ENCODE assay signal across 21 cellular contexts in the genomic region with DNA sequence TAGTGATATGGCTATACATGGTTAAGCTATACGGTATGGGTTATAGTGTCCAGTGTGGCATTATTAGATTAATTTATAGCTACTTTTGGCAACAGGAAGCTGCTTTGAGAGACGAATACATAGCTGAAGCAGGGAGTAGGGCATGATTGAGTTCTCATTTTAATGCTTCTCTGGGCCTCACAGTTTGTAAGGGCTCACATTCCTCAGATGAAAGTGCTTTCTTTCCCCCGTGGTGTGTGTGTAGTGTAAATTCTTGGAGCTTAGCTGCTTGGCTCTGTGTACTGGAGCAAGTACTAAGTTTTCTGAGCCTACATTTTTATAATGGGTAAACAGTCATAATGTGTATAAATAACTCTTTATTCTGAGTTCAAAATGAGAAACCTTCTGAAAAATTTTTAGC.
DNase-seq lines count a peak whose midpoint lies in the region; ATAC-seq and TF ChIP-seq lines count a peak whose summit lies in the region.
"Had no signal": no experiment of that assay in that cellular context is flagged by ENCODE, and none has a peak within 500 bp of the region (broad histone marks: within the 10 kb centered on the region; RNA-seq: fewer than 3 reads in every experiment).

No MANE protein-coding gene starts in this region.

- TF ChIP-seq EP300 in upper lobe of left lung (IDR thresholded peaks at IDR 0.05) = no peak

- no peaks in the 10 kb centered on the region for H3F3A ChIP-seq in neural progenitor cell (ENCODE audit: low read depth)

- H3K36me3 ChIP-seq in cardiac muscle cell (no peaks in the 10 kb centered on the region), neural progenitor cell (no peaks in the 10 kb centered on the region), upper lobe of left lung (no peaks in the 10 kb centered on the region)
- H3K36me3 ChIP-seq: BLaER1 treated with 17β-estradiol and CSF1 and Interleukin-3, amounts not matched to agents 10 nM and 100 nM; esophagus squamous epithelium had no signal

- peaks cover 19% of the 10 kb centered on the region for H3K4me1 Mint-ChIP-seq in neural progenitor cell
- no peaks in the 10 kb centered on the region for H3K4me1 Mint-ChIP-seq in activated T-helper 17 cell treated with anti-CD3 and anti-CD28 coated beads, Interleukin-2, amount 50 U/mL, for 72 hours

- intact Hi-C loops in cardiac septum (cut with DNase I) = loop anchor here (1.0 kb wide), 1 partner anchor 10 kb away; no protein-coding TSS in a partner anchor

- no peak overlapping the region for H2AFZ ChIP-seq in neural progenitor cell (replicated peaks)

- H3K36me3 Mint-ChIP-seq in neural progenitor cell = peaks cover 4% of the 10 kb centered on the region
- no peaks in the 10 kb centered on the region for H3K36me3 Mint-ChIP-seq in activated T-helper 17 cell treated with anti-CD3 and anti-CD28 coated beads, Interleukin-2, amount 50 U/mL, for 72 hours (ENCODE audit: low read depth)

- peaks cover 4% of the 10 kb centered on the region for H3K9me3 Mint-ChIP-seq in neural progenitor cell
- H3K9me3 Mint-ChIP-seq in activated T-helper 17 cell treated with anti-CD3 and anti-CD28 coated beads, Interleukin-2, amount 50 U/mL, for 72 hours = peaks cover 5% of the 10 kb centered on the region

- TF ChIP-seq CTCF in cardiac muscle cell (IDR thresholded peaks at IDR 0.05; ENCODE audit: low read depth, low read length) (no peak), fibroblast of the aortic adventitia (IDR thresholded peaks at IDR 0.05; ENCODE audit: insufficient read depth, low read length) (no peak), neural progenitor cell (IDR thresholded peaks at IDR 0.05) (no peak), upper lobe of left lung (IDR thresholded peaks at IDR 0.05) (no peak)

- H3K27ac ChIP-seq in cardiac muscle cell (peak overlapping the region; percentile 48), neural progenitor cell (no peak overlapping the region), upper lobe of left lung (peak overlapping the region in 3 of 4 donors; percentile 3 to 57 (median 16))
- H3K27ac ChIP-seq: BLaER1 treated with 17β-estradiol and CSF1 and Interleukin-3, amounts not matched to agents 10 nM and 100 nM had no signal

- no peaks in the 10 kb centered on the region for H4K20me1 ChIP-seq in neural progenitor cell (ENCODE audit: low read depth)
- H4K20me1 ChIP-seq: BLaER1 treated with 17β-estradiol and CSF1 and Interleukin-3, amounts not matched to agents 10 nM and 100 nM had no signal

- no peak for TF ChIP-seq POLR2A in upper lobe of left lung (IDR thresholded peaks at IDR 0.05)

- DNase-seq in cardiac muscle cell (ENCODE audit: low read depth in 1 of 2, low spot score in 1 of 2) (peak in 1 of 2 donors; percentile 56), cardiac septum (ENCODE audit: low spot score) (no peak), fibroblast of the aortic adventitia (ENCODE audit: low read depth) (peak; percentile 31), neural progenitor cell (ENCODE audit: low spot score) (peak; percentile 43), upper lobe of left lung (no peak)
- DNase-seq: 8988T; activated CD8-positive, alpha-beta T cell treated with anti-CD3 and anti-CD28 coated beads, Interleukin-2, amount 10 ng/mL, durations not matched to agents 7 days and 5 days; activated T-cell treated with anti-CD3 and anti-CD28 coated beads, Interleukin-2, amount 50 U/mL, for 48 hours; esophagus squamous epithelium; head of caudate nucleus; kidney; mucosa of descending colon; occipital lobe; SHP77 treated with DMSO at 0.1 percent for 48 hours; stimulated activated CD4-positive, alpha-beta T cell treated with anti-CD3 and anti-CD28 coated beads, Interleukin-4, amount 100 ng/mL, for 24 hours; T-helper 2 cell had no signal

- H3K4me1 ChIP-seq in cardiac muscle cell (ENCODE audit: low read depth) (peaks cover 13% of the 10 kb centered on the region), neural progenitor cell (peaks cover 12% of the 10 kb centered on the region), upper lobe of left lung (peaks cover 26 to 39% (median 33%) of the 10 kb centered on the region in 4 donors)
- H3K4me1 ChIP-seq: BLaER1 treated with 17β-estradiol and CSF1 and Interleukin-3, amounts not matched to agents 10 nM and 100 nM had no signal

- no peak overlapping the region for H3K4me3 Mint-ChIP-seq in neural progenitor cell
- no peak overlapping the region for H3K4me3 Mint-ChIP-seq in activated T-helper 17 cell treated with anti-CD3 and anti-CD28 coated beads, Interleukin-2, amount 50 U/mL, for 72 hours
- H3K4me3 Mint-ChIP-seq: activated CD8-positive, alpha-beta T cell treated with anti-CD3 and anti-CD28 coated beads, Interleukin-2, amount 10 ng/mL, durations not matched to agents 7 days and 5 days had no signal

- no peaks in the 10 kb centered on the region for H3K79me2 ChIP-seq in neural progenitor cell (ENCODE audit: low read depth)

- no peaks in the 10 kb centered on the region for H3K9me3 ChIP-seq in cardiac muscle cell (ENCODE audit: low read depth)
- H3K9me3 ChIP-seq in neural progenitor cell (ENCODE audit: low read depth) = peaks cover 3% of the 10 kb centered on the region
- H3K9me3 ChIP-seq in upper lobe of left lung = no peaks in the 10 kb centered on the region
- H3K9me3 ChIP-seq: esophagus squamous epithelium, mucosa of descending colon had no signal

- H3K4me2 ChIP-seq in neural progenitor cell = no peak overlapping the region
- H3K4me2 ChIP-seq: BLaER1 treated with 17β-estradiol and CSF1 and Interleukin-3, amounts not matched to agents 10 nM and 100 nM had no signal

- no peaks in the 10 kb centered on the region for H3K27me3 Mint-ChIP-seq in neural progenitor cell (ENCODE audit: insufficient read depth, low read depth)
- H3K27me3 Mint-ChIP-seq in activated T-helper 17 cell treated with anti-CD3 and anti-CD28 coated beads, Interleukin-2, amount 50 U/mL, for 72 hours = no peaks in the 10 kb centered on the region

- H3K27me3 ChIP-seq in cardiac muscle cell = no peaks in the 10 kb centered on the region
- H3K27me3 ChIP-seq in neural progenitor cell = no peaks in the 10 kb centered on the region
- H3K27me3 ChIP-seq in upper lobe of left lung = no peaks in the 10 kb centered on the region
- H3K27me3 ChIP-seq: BLaER1 treated with 17β-estradiol and CSF1 and Interleukin-3, amounts not matched to agents 10 nM and 100 nM; esophagus squamous epithelium had no signal

- no peak overlapping the region for H3K9ac ChIP-seq in neural progenitor cell
- H3K9ac ChIP-seq: BLaER1 treated with 17β-estradiol and CSF1 and Interleukin-3, amounts not matched to agents 10 nM and 100 nM had no signal

- H3K4me3 ChIP-seq in cardiac muscle cell (no peak overlapping the region), fibroblast of the aortic adventitia (ENCODE audit: low read depth, low read length) (no peak overlapping the region), neural progenitor cell (no peak overlapping the region), upper lobe of left lung (no peak overlapping the region)
- H3K4me3 ChIP-seq: BLaER1 treated with 17β-estradiol and CSF1 and Interleukin-3, amounts not matched to agents 10 nM and 100 nM; esophagus squamous epithelium; mucosa of descending colon had no signal

- WGBS in upper lobe of left lung, 2 donors = 35 to 36% methylated on average over 3 of the region's 3 CpGs

- ATAC-seq in upper lobe of left lung (ENCODE audit: low FRiP score in 2 of 2) (peak in 1 of 2 donors; percentile 67), HG02610 (IDR thresholded peaks at IDR 0.05; ENCODE audit: unreplicated experiment) (no peak), GM19351 (IDR thresholded peaks at IDR 0.05; ENCODE audit: unreplicated experiment) (no peak)
- no peak for ATAC-seq in activated T-helper 17 cell treated with anti-CD3 and anti-CD28 coated beads, Interleukin-2, amount 50 U/mL, for 72 hours (replicated peaks)
- ATAC-seq: activated CD8-positive, alpha-beta T cell treated with anti-CD3 and anti-CD28 coated beads, Interleukin-2, amount 10 ng/mL, durations not matched to agents 7 days and 5 days; activated naive CD4-positive, alpha-beta T cell treated with anti-CD3 and anti-CD28 coated beads, Interleukin-2, amount 50 U/mL, for 72 hours; mucosa of descending colon had no signal

- peak overlapping the region; percentile 81 for H3K27ac Mint-ChIP-seq in neural progenitor cell
- no peak overlapping the region for H3K27ac Mint-ChIP-seq in activated T-helper 17 cell treated with anti-CD3 and anti-CD28 coated beads, Interleukin-2, amount 50 U/mL, for 72 hours
- H3K27ac Mint-ChIP-seq: activated CD8-positive, alpha-beta T cell treated with anti-CD3 and anti-CD28 coated beads, Interleukin-2, amount 10 ng/mL, durations not matched to agents 7 days and 5 days; activated naive CD4-positive, alpha-beta T cell treated with anti-CD3 and anti-CD28 coated beads, Interleukin-2, amount 50 U/mL, for 72 hours had no signal

Comparison
In these comparisons a context has a peak if more than half of its experiments do, and no peak if none do; other contexts are left out.
1. DNase-seq: peak in fibroblast of the aortic adventitia (single experiment) and neural progenitor cell (single experiment); none in cardiac septum (single experiment) and upper lobe of left lung (0 of 2).